Comparison of ENCODE assay signal across 8 cellular contexts in genomic region chr20:36491901-36492617, GRCh38. TPM values are rescaled to one million over a fixed set of nuclear protein-coding genes. Genes with fewer than 3 reads are reported as not detected.
A peak's percentile ranks its signal among the peaks of the same experiment; 100 is the strongest.
DNase-seq lines count a peak whose midpoint lies in the region; ATAC-seq and TF ChIP-seq lines count a peak whose summit lies in the region.

No MANE protein-coding gene starts in this region.

- TF ChIP-seq CTCF in VCaP (conservative IDR thresholded peaks at IDR 0.05) (no peak), cardiac fibroblast (IDR thresholded peaks at IDR 0.05; ENCODE audit: low read depth, low read length) (no peak), omental fat pad (IDR thresholded peaks at IDR 0.05) (no peak), type B pancreatic cell (conservative IDR thresholded peaks at IDR 0.05) (no peak)

- H3K4me1 Mint-ChIP-seq in type B pancreatic cell (ENCODE audit: unreplicated experiment), result peaks cover 36% of the 10 kb centered on the region

- H3K9me3 ChIP-seq in GM23248 (ENCODE audit: low read depth), result no peaks in the 10 kb centered on the region
- no peaks in the 10 kb centered on the region for H3K9me3 ChIP-seq in HAP-1

- peak overlapping the region; percentile 81 for H3K27ac ChIP-seq in GM23248
- H3K27ac ChIP-seq in VCaP, result peak overlapping the region; percentile 33

- peaks cover 7% of the 10 kb centered on the region for H3K36me3 Mint-ChIP-seq in type B pancreatic cell

- peak; percentile 53 for DNase-seq in GM23248
- DNase-seq in cardiac fibroblast (ENCODE audit: low read depth in 2 of 2), result peak; percentile 46 to 50
- DNase-seq in omental fat pad (ENCODE audit: low spot score), result no peak
- DNase-seq in type B pancreatic cell (ENCODE audit: extremely low spot score, unreplicated experiment), result no peak
- DNase-seq in HAP-1 (ENCODE audit: low spot score in 2 of 2), result no peak
- no peak for DNase-seq in NCI-H1417 treated with DMSO at 0.1 percent for 48 hours (lab: John Stamatoyannopoulos, UW)

- peak overlapping the region; percentile 55 for H3K9ac ChIP-seq in GM23248

- H3K4me3 Mint-ChIP-seq in type B pancreatic cell, result no peak overlapping the region

- in situ Hi-C loops in GM23248 (cut with MboI), result no loop called here
- in situ Hi-C loops in HAP-1 (cut with MboI; ENCODE audit: low sequenced_read_pairs), result no loop called here

- peaks cover 55% of the 10 kb centered on the region for H3K4me1 ChIP-seq in GM23248 (ENCODE audit: insufficient read depth)
- no peaks in the 10 kb centered on the region for H3K4me1 ChIP-seq in HAP-1

- H3K36me3 ChIP-seq in GM23248 (ENCODE audit: low read depth) (peaks cover 8% of the 10 kb centered on the region; the same call in 1 of the 2 replicates), HAP-1 (replicated peaks) (peaks cover 3% of the 10 kb centered on the region)

- H3K9me2 ChIP-seq in GM23248 (ENCODE audit: insufficient read depth), result no peaks in the 10 kb centered on the region

- ATAC-seq in omental fat pad (ENCODE audit: low FRiP score) (peak; percentile 53), GM19035 (IDR thresholded peaks at IDR 0.05; ENCODE audit: unreplicated experiment) (no peak)

- H3K9me3 Mint-ChIP-seq in type B pancreatic cell, result no peaks in the 10 kb centered on the region

- peaks cover 23% of the 10 kb centered on the region; the same call in 1 of the 2 replicates for H4K20me1 ChIP-seq in GM23248 (ENCODE audit: insufficient read depth)

- WGBS in GM23248 (ENCODE audit: low coverage in 1 of 2, low lambda C conversion rate in 2 of 2, missing lambda C conversion rate in 2 of 2), 2 experiments, result 34 to 42% methylated on average over 8 of the region's 8 CpGs

- no peak overlapping the region for H2AFZ ChIP-seq in GM23248

- peak overlapping the region; percentile 80 for H3K27ac Mint-ChIP-seq in type B pancreatic cell

- peaks cover 97% of the 10 kb centered on the region for H3K79me2 ChIP-seq in GM23248 (ENCODE audit: insufficient read depth)

- peak overlapping the region; percentile 12 for H3K4me2 ChIP-seq in GM23248 (ENCODE audit: unreplicated experiment)

- H3K27me3 Mint-ChIP-seq in type B pancreatic cell, result no peaks in the 10 kb centered on the region

- H3K4me3 ChIP-seq in GM23248 (no peak overlapping the region), cardiac fibroblast (replicated peaks in 1 of 2; ENCODE audit: low read depth in 2 of 2, low read length in 2 of 2) (no peak overlapping the region), HAP-1 (no peak overlapping the region)

- H3K27me3 ChIP-seq in GM23248 (replicated peaks; ENCODE audit: insufficient read depth) (no peaks in the 10 kb centered on the region), HAP-1 (ENCODE audit: low read depth) (no peaks in the 10 kb centered on the region)

- peaks cover 65% of the 10 kb centered on the region for H3F3A ChIP-seq in GM23248 (ENCODE audit: insufficient read depth)

RNA-seq across cellular contexts. Expression of gene MYL9, which starts 49.3 kb away (rescaled TPM):
- total RNA-seq in GM23248 (2014; rRNA removed; shearing (Covaris generic)), result 134 and 172 TPM in 2 replicates
- polyA plus RNA-seq in GM23248 (2016; fragmentation: Nextera tagmentation; extraction: Ambion mirVana), result 681 and 706 TPM in 2 replicates
- total RNA-seq in omental fat pad, result 100 to 1,000 TPM in 2 of 4 donors, 10 to 100 TPM in 2; 57.0 to 145 (median 102) TPM
- total RNA-seq in type B pancreatic cell (ENCODE audit: low replicate concordance), result 55.1 and 59.0 TPM in 2 replicates

Comparison
In these comparisons a context has a peak if more than half of its experiments do, and no peak if none do; other contexts are left out.
1. DNase-seq: peak in GM23248 (single experiment) and cardiac fibroblast (2 of 2); none in omental fat pad (single experiment), type B pancreatic cell (single experiment), HAP-1 (0 of 2) and NCI-H1417 treated with DMSO at 0.1 percent for 48 hours (single experiment).